ENCODE assay signal across 11 cellular contexts in the genomic region with DNA sequence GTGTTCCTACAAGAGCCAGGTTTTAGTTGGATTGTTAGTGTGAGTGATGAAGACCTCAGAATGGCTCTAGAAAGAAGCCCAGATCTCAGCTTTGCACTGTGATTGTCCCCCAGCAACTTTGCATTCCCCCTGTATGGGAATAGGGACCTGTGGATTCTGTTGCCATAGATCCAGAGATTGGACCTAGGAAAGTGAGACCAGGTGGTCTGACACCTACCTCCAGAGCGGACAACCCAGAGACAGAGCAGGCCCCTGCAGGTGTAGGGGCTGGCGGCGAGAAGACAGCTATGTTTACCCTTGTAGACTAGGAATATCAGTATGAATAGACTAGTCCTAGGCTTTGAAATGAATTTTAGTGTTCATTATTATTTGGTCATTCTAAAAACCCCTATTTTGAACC. TPM values are rescaled to one million over a fixed set of nuclear protein-coding genes. Genes with fewer than 3 reads are reported as not detected.
DNase-seq lines count a peak whose midpoint lies in the region; ATAC-seq, FAIRE-seq and TF ChIP-seq lines count a peak whose summit lies in the region.
"Had no signal": no experiment of that assay in that cellular context is flagged by ENCODE, and none has a peak within 500 bp of the region (broad histone marks: within the 10 kb centered on the region; RNA-seq: fewer than 3 reads in every experiment).

No MANE protein-coding gene starts in this region.

- peak overlapping the region; percentile 47 for H3K4me3 Mint-ChIP-seq in T-helper 1 cell treated with Interleukin-12 subunit alpha and Interleukin-12 subunit beta and Interleukin-4 antibody, amounts not matched to agents 30 μg/mL and 1 μg/mL, for 36 hours
- H3K4me3 Mint-ChIP-seq in T-cell: peak overlapping the region; percentile 14 to 68 (median 35)
- no peak overlapping the region for H3K4me3 Mint-ChIP-seq in stimulated activated naive B cell treated with anti-CD40 and anti-IgM and Interleukin-4, amounts not matched to agents 10 μg/mL and 1 μg/mL and 100 μg/mL, for 72 hours

- H4K20me1 ChIP-seq in keratinocyte (ENCODE audit: control insufficient read depth, extremely low read depth, insufficient read depth, low read length): no peaks in the 10 kb centered on the region

- H3K4me3 ChIP-seq in keratinocyte (ENCODE audit: control insufficient read depth in 2 of 3, extremely low read depth in 1 of 3, insufficient read depth in 2 of 3, low read depth in 1 of 3, low read length in 3 of 3): no peak overlapping the region

- peaks cover 40% of the 10 kb centered on the region for H3K36me3 Mint-ChIP-seq in T-helper 1 cell treated with Interleukin-12 subunit alpha and Interleukin-12 subunit beta and Interleukin-4 antibody, amounts not matched to agents 30 μg/mL and 1 μg/mL, for 36 hours (ENCODE audit: low read depth)
- H3K36me3 Mint-ChIP-seq in T-cell: peaks cover 31% of the 10 kb centered on the region
- H3K36me3 Mint-ChIP-seq in stimulated activated naive B cell treated with anti-CD40 and anti-IgM and Interleukin-4, amounts not matched to agents 10 μg/mL and 1 μg/mL and 100 μg/mL, for 72 hours: peaks cover 14 to 15% of the 10 kb centered on the region in 2 donors

- no peaks in the 10 kb centered on the region for H3K9me3 ChIP-seq in keratinocyte (ENCODE audit: control insufficient read depth, low read depth, low read length)

- peaks cover 20% of the 10 kb centered on the region for H3K4me1 ChIP-seq in keratinocyte (ENCODE audit: control insufficient read depth, extremely low read depth, insufficient read depth, low read length)

- H3K27ac ChIP-seq in keratinocyte (ENCODE audit: control insufficient read depth, insufficient read depth, low read length): no peak overlapping the region

- peak overlapping the region; percentile 84 for H3K27ac Mint-ChIP-seq in T-helper 1 cell treated with Interleukin-12 subunit alpha and Interleukin-12 subunit beta and Interleukin-4 antibody, amounts not matched to agents 30 μg/mL and 1 μg/mL, for 36 hours
- peak overlapping the region; percentile 92 to 93 for H3K27ac Mint-ChIP-seq in T-cell
- H3K27ac Mint-ChIP-seq in stimulated activated naive B cell treated with anti-CD40 and anti-IgM and Interleukin-4, amounts not matched to agents 10 μg/mL and 1 μg/mL and 100 μg/mL, for 72 hours: peak overlapping the region; percentile 32

- no peaks in the 10 kb centered on the region for H3K27me3 Mint-ChIP-seq in T-helper 1 cell treated with Interleukin-12 subunit alpha and Interleukin-12 subunit beta and Interleukin-4 antibody, amounts not matched to agents 30 μg/mL and 1 μg/mL, for 36 hours (ENCODE audit: low read depth)
- no peaks in the 10 kb centered on the region for H3K27me3 Mint-ChIP-seq in T-cell
- no peaks in the 10 kb centered on the region for H3K27me3 Mint-ChIP-seq in stimulated activated naive B cell treated with anti-CD40 and anti-IgM and Interleukin-4, amounts not matched to agents 10 μg/mL and 1 μg/mL and 100 μg/mL, for 72 hours

- H3K4me1 Mint-ChIP-seq in T-helper 1 cell treated with Interleukin-12 subunit alpha and Interleukin-12 subunit beta and Interleukin-4 antibody, amounts not matched to agents 30 μg/mL and 1 μg/mL, for 36 hours (ENCODE audit: low read depth): peaks cover 71% of the 10 kb centered on the region
- peaks cover 90 to 92% (median 91%) of the 10 kb centered on the region in 3 donors for H3K4me1 Mint-ChIP-seq in T-cell
- peaks cover 45 to 70% of the 10 kb centered on the region in 2 donors for H3K4me1 Mint-ChIP-seq in stimulated activated naive B cell treated with anti-CD40 and anti-IgM and Interleukin-4, amounts not matched to agents 10 μg/mL and 1 μg/mL and 100 μg/mL, for 72 hours

- H3K27me3 ChIP-seq in keratinocyte (ENCODE audit: control insufficient read depth, extremely low read depth, insufficient read depth, low read length): no peaks in the 10 kb centered on the region

- H3K4me2 ChIP-seq in keratinocyte (ENCODE audit: control insufficient read depth, extremely low read depth, insufficient read depth, low read depth, low read length): no peak overlapping the region

- POLR2A ChIA-PET in T-cell (lab: Charles Lee): interaction anchor here in 1 of 2 donors (0.6 to 1.3 kb wide), 3 partner anchors 42 to 429 kb away, joined by 3 to 4 read pairs (median 3); a partner anchor contains a TSS

- DNase-seq in T-helper 1 cell (no peak), T-cell (peak in 1 of 34 experiments; percentile 2), keratinocyte (ENCODE audit: low read depth, low spot score) (no peak), NCI-H187 treated with DMSO at 0.1 percent for 48 hours (lab: John Stamatoyannopoulos, UW) (no peak), erythroblast (lab: John Stamatoyannopoulos, UW) (no peak), activated gamma-delta T cell treated with Interleukin-2 at 50 U/mL for 16 hours (no peak)
- no peak for DNase-seq in stimulated activated naive B cell treated with anti-CD40 and anti-IgM and Interleukin-4, amounts not matched to agents 10 μg/mL and 1 μg/mL and 100 μg/mL, for 72 hours
- DNase-seq: 8988T; activated CD4-positive, CD25-positive, alpha-beta regulatory T cell treated with anti-CD3 and anti-CD28 coated beads, Interleukin-2, amount 50 U/mL, for 72 hours; cortex of kidney had no signal

- H3K79me2 ChIP-seq in keratinocyte (ENCODE audit: control insufficient read depth, insufficient read depth, low read length): no peaks in the 10 kb centered on the region

- peak; percentile 5 for FAIRE-seq in keratinocyte (lab: Jason Lieb, UNC)

- H3K9ac ChIP-seq in keratinocyte (ENCODE audit: control insufficient read depth, extremely low read depth, insufficient read depth, low read length): no peak overlapping the region

- H2AFZ ChIP-seq in keratinocyte (ENCODE audit: control insufficient read depth, low read length): no peak overlapping the region

- TF ChIP-seq CTCF in keratinocyte (optimal IDR thresholded peaks at IDR 0.05 in 1 of 3, IDR thresholded peaks at IDR 0.05 in 1 of 3, conservative IDR thresholded peaks at IDR 0.05 in 1 of 3; ENCODE audit: extremely low read depth in 1 of 3, insufficient read depth in 2 of 3, low read length in 3 of 3): no peak

- CTCF ChIA-PET in T-cell (lab: Charles Lee): interaction anchor here in 1 of 2 donors (0.7 to 1.6 kb wide), 2 partner anchors 10 to 28 kb away, joined by 3 to 6 read pairs; no protein-coding TSS in a partner anchor

- no peak for ATAC-seq in T-cell (replicated peaks in 1 of 4)
- no peak for ATAC-seq in stimulated activated naive B cell treated with anti-CD40 and anti-IgM and Interleukin-4, amounts not matched to agents 10 μg/mL and 1 μg/mL and 100 μg/mL, for 72 hours (replicated peaks)

- no peak for TF ChIP-seq POLR2A in erythroblast (IDR thresholded peaks at IDR 0.05; ENCODE audit: low read length)

- H3K9me3 Mint-ChIP-seq in T-helper 1 cell treated with Interleukin-12 subunit alpha and Interleukin-12 subunit beta and Interleukin-4 antibody, amounts not matched to agents 30 μg/mL and 1 μg/mL, for 36 hours: no peaks in the 10 kb centered on the region
- no peaks in the 10 kb centered on the region for H3K9me3 Mint-ChIP-seq in T-cell
- H3K9me3 Mint-ChIP-seq in stimulated activated naive B cell treated with anti-CD40 and anti-IgM and Interleukin-4, amounts not matched to agents 10 μg/mL and 1 μg/mL and 100 μg/mL, for 72 hours: no peaks in the 10 kb centered on the region

- no peaks in the 10 kb centered on the region for H3K36me3 ChIP-seq in keratinocyte (ENCODE audit: control insufficient read depth in 2 of 2, extremely low read depth in 1 of 2, insufficient read depth in 2 of 2, low read length in 2 of 2)

- dilution Hi-C loops in keratinocyte (cut with MboI; ENCODE audit: extremely low pct_ligation_motif_present, low sequenced_read_pairs): no loop called here

- no peaks in the 10 kb centered on the region for H3K9me1 ChIP-seq in keratinocyte (ENCODE audit: control insufficient read depth, extremely low read depth, insufficient read depth, low read length)

RNA-seq across cellular contexts. Expression of a gene that starts 53.6 kb away (rescaled TPM):
- 100 to 1,000 TPM; 167 to 859 (median 252) TPM for total RNA-seq in T-cell
- 3.7 to 16.4 TPM (median 6.2 TPM) in 3 replicates for polyA plus RNA-seq in keratinocyte
- 1.5 TPM for polyA plus RNA-seq in keratinocyte (2011; ENCODE audit: low read depth)
- polyA plus RNA-seq in keratinocyte (2011; cell fraction: cytosol; rRNA removed): 5.1 and 5.5 TPM in 2 replicates
- 10.1 and 10.5 TPM in 2 replicates for polyA plus RNA-seq in keratinocyte (2011; cell fraction: nucleus; rRNA removed)
- 3.0 and 14.7 TPM in 2 replicates for polyA plus RNA-seq in keratinocyte (2012; ENCODE audit: low replicate concordance)
- polyA minus RNA-seq in keratinocyte: 4.8 to 17.6 TPM (median 13.9 TPM) in 3 replicates
- polyA minus RNA-seq in keratinocyte (2011; cell fraction: cytosol; rRNA and poly(A)+ RNA removed): 2.1 TPM
- 8.0 and 9.3 TPM in 2 replicates for polyA minus RNA-seq in keratinocyte (2011; cell fraction: nucleus; rRNA and poly(A)+ RNA removed)

Comparison
In these comparisons a context has a peak if more than half of its experiments do, and no peak if none do; other contexts are left out.
1. H3K27ac Mint-ChIP-seq: peak in every context shown above with its lines; median percentile 92 in T-cell; 84 in T-helper 1 cell treated with Interleukin-12 subunit alpha and Interleukin-12 subunit beta and Interleukin-4 antibody, amounts not matched to agents 30 μg/mL and 1 μg/mL, for 36 hours; 32 in stimulated activated naive B cell treated with anti-CD40 and anti-IgM and Interleukin-4, amounts not matched to agents 10 μg/mL and 1 μg/mL and 100 μg/mL, for 72 hours.
2. H3K4me3 Mint-ChIP-seq: peak in T-helper 1 cell treated with Interleukin-12 subunit alpha and Interleukin-12 subunit beta and Interleukin-4 antibody, amounts not matched to agents 30 μg/mL and 1 μg/mL, for 36 hours (single experiment) and T-cell (3 of 3); none in stimulated activated naive B cell treated with anti-CD40 and anti-IgM and Interleukin-4, amounts not matched to agents 10 μg/mL and 1 μg/mL and 100 μg/mL, for 72 hours (0 of 2).